In the genomic region with DNA sequence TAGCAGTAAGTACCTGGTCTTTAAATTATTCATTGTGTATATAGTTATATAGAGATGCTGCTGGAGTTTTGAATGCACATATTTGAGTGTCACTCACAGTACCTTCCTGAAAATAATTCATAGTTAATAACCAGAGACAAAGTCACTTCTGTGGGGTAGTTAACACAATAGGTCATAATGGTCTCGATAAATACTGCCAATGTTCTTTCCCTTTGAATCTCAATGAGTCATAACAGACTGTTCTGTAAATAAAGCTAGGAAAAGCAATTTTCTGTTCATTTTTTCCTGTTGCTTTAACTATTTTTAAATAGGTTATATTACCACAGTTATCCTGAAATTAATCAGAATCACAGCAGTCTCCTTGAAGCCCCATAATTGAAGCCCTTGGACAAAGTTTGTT, we compare ENCODE assay signal across 1 cellular context.
TF ChIP-seq lines count a peak whose summit lies in the region.

No MANE protein-coding gene starts in this region.

TF ChIP-seq in GM12878, 131 proteins besides CTCF, POLR2A, EP300 and RAD21 (continued from another document):
- TF ChIP-seq ETV6 (conservative IDR thresholded peaks at IDR 0.05 in 1 of 2, IDR thresholded peaks at IDR 0.05 in 1 of 2; ENCODE audit: borderline replicate concordance in 1 of 2, low read depth in 1 of 2), result no peak
- TF ChIP-seq PAX5 (IDR thresholded peaks at IDR 0.05; ENCODE audit: borderline replicate concordance, low read depth, low read length), result no peak
- TF ChIP-seq RAD51 (IDR thresholded peaks at IDR 0.05), result no peak
- TF ChIP-seq PML (IDR thresholded peaks at IDR 0.05; ENCODE audit: low read length), result no peak
- TF ChIP-seq, protein P1, sequence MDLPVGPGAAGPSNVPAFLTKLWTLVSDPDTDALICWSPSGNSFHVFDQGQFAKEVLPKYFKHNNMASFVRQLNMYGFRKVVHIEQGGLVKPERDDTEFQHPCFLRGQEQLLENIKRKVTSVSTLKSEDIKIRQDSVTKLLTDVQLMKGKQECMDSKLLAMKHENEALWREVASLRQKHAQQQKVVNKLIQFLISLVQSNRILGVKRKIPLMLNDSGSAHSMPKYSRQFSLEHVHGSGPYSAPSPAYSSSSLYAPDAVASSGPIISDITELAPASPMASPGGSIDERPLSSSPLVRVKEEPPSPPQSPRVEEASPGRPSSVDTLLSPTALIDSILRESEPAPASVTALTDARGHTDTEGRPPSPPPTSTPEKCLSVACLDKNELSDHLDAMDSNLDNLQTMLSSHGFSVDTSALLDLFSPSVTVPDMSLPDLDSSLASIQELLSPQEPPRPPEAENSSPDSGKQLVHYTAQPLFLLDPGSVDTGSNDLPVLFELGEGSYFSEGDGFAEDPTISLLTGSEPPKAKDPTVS (IDR thresholded peaks at IDR 0.05; ENCODE audit: low read depth, low read length), result no peak
- TF ChIP-seq NFIC (IDR thresholded peaks at IDR 0.05; ENCODE audit: low read depth, low read length), result 0 out of 2 replicates have a peak, but pooled peaks have one; percentile 18
- no peak for TF ChIP-seq ZNF622 (IDR thresholded peaks at IDR 0.05)
- TF ChIP-seq YBX1 (IDR thresholded peaks at IDR 0.05), result no peak
- TF ChIP-seq JUNB (IDR thresholded peaks at IDR 0.05), result 0 out of 2 replicates have a peak, but pooled peaks have one; percentile 13
- no peak for TF ChIP-seq ZSCAN29 (IDR thresholded peaks at IDR 0.05)
- no peak for TF ChIP-seq SPI1 (IDR thresholded peaks at IDR 0.05; ENCODE audit: borderline replicate concordance, insufficient read depth, low read depth, low read length)
- no peak for TF ChIP-seq TCF7 (IDR thresholded peaks at IDR 0.05; ENCODE audit: borderline replicate concordance)
- TF ChIP-seq, protein P2, sequence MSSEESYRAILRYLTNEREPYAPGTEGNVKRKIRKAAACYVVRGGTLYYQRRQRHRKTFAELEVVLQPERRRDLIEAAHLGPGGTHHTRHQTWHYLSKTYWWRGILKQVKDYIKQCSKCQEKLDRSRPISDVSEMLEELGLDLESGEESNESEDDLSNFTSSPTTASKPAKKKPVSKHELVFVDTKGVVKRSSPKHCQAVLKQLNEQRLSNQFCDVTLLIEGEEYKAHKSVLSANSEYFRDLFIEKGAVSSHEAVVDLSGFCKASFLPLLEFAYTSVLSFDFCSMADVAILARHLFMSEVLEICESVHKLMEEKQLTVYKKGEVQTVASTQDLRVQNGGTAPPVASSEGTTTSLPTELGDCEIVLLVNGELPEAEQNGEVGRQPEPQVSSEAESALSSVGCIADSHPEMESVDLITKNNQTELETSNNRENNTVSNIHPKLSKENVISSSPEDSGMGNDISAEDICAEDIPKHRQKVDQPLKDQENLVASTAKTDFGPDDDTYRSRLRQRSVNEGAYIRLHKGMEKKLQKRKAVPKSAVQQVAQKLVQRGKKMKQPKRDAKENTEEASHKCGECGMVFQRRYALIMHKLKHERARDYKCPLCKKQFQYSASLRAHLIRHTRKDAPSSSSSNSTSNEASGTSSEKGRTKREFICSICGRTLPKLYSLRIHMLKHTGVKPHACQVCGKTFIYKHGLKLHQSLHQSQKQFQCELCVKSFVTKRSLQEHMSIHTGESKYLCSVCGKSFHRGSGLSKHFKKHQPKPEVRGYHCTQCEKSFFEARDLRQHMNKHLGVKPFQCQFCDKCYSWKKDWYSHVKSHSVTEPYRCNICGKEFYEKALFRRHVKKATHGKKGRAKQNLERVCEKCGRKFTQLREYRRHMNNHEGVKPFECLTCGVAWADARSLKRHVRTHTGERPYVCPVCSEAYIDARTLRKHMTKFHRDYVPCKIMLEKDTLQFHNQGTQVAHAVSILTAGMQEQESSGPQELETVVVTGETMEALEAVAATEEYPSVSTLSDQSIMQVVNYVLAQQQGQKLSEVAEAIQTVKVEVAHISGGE (CRISPR knock-in tag; IDR thresholded peaks at IDR 0.05), result no peak
- TF ChIP-seq ZNF217 (IDR thresholded peaks at IDR 0.05), result no peak
